10 cellular contexts compared by ENCODE assay signal in genomic region chr20:25308671-25309394, GRCh38.
A peak's percentile ranks its signal among the peaks of the same experiment; 100 is the strongest.
DNase-seq lines count a peak whose midpoint lies in the region; ATAC-seq, FAIRE-seq and TF ChIP-seq lines count a peak whose summit lies in the region.
"Had no signal": no experiment of that assay in that cellular context is flagged by ENCODE, and none has a peak within 500 bp of the region (broad histone marks: within the 10 kb centered on the region; RNA-seq: fewer than 3 reads in every experiment).

No MANE protein-coding gene starts in this region.

- H3K27ac ChIP-seq in left ventricle myocardium inferior (replicated peaks) (no peak overlapping the region), layer of hippocampus (ENCODE audit: low read depth, low read length) (peak overlapping the region; percentile 52)

- TF ChIP-seq CTCF in left ventricle myocardium inferior (IDR thresholded peaks at IDR 0.05; ENCODE audit: borderline replicate concordance) = no peak

- peak overlapping the region; percentile 85 for H3K9ac ChIP-seq in adipocyte (ENCODE audit: low read length)

- peaks cover 19% of the 10 kb centered on the region for H3K36me3 ChIP-seq in left ventricle myocardium inferior
- H3K36me3 ChIP-seq in adipocyte (ENCODE audit: control insufficient read depth, insufficient read depth, low read length, severe bottlenecking) = peaks cover 3% of the 10 kb centered on the region

- DNase-seq in Right ventricle myocardium inferior (ENCODE audit: missing footprints) = peak; percentile 58
- no peak for DNase-seq in left ventricle myocardium inferior
- DNase-seq in adipocyte (ENCODE audit: low read depth) = peak; percentile 37
- DNase-seq in urothelium cell line (ENCODE audit: low spot score) = peak; percentile 65
- DNase-seq in HPDE6-E6E7 (ENCODE audit: extremely low spot score) = no peak
- DNase-seq: naive B cell had no signal

- no peak overlapping the region for H3K4me3 ChIP-seq in left ventricle myocardium inferior
- no peak overlapping the region for H3K4me3 ChIP-seq in adipocyte (ENCODE audit: low read length)

- ATAC-seq in Right ventricle myocardium inferior = no peak
- no peak for ATAC-seq in GM18517 (IDR thresholded peaks at IDR 0.05; ENCODE audit: unreplicated experiment)
- no peak for ATAC-seq in GM18873 (IDR thresholded peaks at IDR 0.05; ENCODE audit: low FRiP score, unreplicated experiment)

- H3K9me3 ChIP-seq in left ventricle myocardium inferior (replicated peaks) = no peaks in the 10 kb centered on the region
- H3K9me3 ChIP-seq in adipocyte (ENCODE audit: control insufficient read depth, low read length) = no peaks in the 10 kb centered on the region

- peak; percentile 27 for FAIRE-seq in urothelium cell line (lab: Jason Lieb, UNC)
- FAIRE-seq: colon had no signal

- H3K4me1 ChIP-seq in left ventricle myocardium inferior (peaks cover 29% of the 10 kb centered on the region), adipocyte (ENCODE audit: control insufficient read depth, insufficient read depth, low read length) (peaks cover 29% of the 10 kb centered on the region)

- H3K27me3 ChIP-seq in left ventricle myocardium inferior (ENCODE audit: low read depth) (no peaks in the 10 kb centered on the region), adipocyte (replicated peaks; ENCODE audit: control insufficient read depth, insufficient read depth, low read length) (no peaks in the 10 kb centered on the region), layer of hippocampus (ENCODE audit: control insufficient read depth, insufficient read depth, low read length) (no peaks in the 10 kb centered on the region)

- intact Hi-C loops in Right ventricle myocardium inferior (cut with DNase I) = no loop called here
- intact Hi-C loops in left ventricle myocardium inferior (cut with micrococcal nuclease) = loop anchor here (10.0 kb wide), 1 partner anchor 86 kb away; the partner anchor contains the start of gene ABHD12

Comparison
In these comparisons a context has a peak if more than half of its experiments do, and no peak if none do; other contexts are left out.
1. DNase-seq: peak in Right ventricle myocardium inferior (single experiment), adipocyte (single experiment) and urothelium cell line (single experiment); none in left ventricle myocardium inferior (single experiment) and HPDE6-E6E7 (single experiment).